1 cellular context compared by ENCODE assay signal in the genomic region with DNA sequence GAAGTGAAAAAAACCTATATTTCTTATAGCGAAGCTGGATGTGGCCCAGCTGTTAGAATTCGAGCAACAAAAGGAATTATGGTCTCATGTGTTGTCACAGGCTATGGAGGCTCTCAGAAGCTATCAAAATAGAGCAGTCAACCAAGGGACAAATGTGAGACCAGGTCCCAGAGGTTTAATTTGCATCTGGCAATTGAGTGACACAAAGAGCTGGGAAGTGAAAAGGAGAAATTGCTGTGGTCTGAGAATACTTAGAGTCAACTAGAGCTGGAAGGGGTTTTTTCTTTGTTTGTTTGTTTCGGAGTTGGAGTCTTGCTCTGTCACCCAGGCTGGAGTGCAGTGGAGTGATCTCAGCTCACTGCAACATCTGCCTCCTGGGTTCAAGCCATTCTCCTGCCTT.
TF ChIP-seq lines count a peak whose summit lies in the region.

No MANE protein-coding gene starts in this region.

TF ChIP-seq in GM23338, 12 proteins besides CTCF, POLR2A, EP300 and RAD21 (continued from another document):
- TF ChIP-seq, protein P1, sequence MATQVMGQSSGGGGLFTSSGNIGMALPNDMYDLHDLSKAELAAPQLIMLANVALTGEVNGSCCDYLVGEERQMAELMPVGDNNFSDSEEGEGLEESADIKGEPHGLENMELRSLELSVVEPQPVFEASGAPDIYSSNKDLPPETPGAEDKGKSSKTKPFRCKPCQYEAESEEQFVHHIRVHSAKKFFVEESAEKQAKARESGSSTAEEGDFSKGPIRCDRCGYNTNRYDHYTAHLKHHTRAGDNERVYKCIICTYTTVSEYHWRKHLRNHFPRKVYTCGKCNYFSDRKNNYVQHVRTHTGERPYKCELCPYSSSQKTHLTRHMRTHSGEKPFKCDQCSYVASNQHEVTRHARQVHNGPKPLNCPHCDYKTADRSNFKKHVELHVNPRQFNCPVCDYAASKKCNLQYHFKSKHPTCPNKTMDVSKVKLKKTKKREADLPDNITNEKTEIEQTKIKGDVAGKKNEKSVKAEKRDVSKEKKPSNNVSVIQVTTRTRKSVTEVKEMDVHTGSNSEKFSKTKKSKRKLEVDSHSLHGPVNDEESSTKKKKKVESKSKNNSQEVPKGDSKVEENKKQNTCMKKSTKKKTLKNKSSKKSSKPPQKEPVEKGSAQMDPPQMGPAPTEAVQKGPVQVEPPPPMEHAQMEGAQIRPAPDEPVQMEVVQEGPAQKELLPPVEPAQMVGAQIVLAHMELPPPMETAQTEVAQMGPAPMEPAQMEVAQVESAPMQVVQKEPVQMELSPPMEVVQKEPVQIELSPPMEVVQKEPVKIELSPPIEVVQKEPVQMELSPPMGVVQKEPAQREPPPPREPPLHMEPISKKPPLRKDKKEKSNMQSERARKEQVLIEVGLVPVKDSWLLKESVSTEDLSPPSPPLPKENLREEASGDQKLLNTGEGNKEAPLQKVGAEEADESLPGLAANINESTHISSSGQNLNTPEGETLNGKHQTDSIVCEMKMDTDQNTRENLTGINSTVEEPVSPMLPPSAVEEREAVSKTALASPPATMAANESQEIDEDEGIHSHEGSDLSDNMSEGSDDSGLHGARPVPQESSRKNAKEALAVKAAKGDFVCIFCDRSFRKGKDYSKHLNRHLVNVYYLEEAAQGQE (IDR thresholded peaks at IDR 0.05; ENCODE audit: unreplicated experiment): no peak
- TF ChIP-seq ZNF114 (CRISPR knock-in tag; IDR thresholded peaks at IDR 0.05) (no peak), EZH2 (IDR thresholded peaks at IDR 0.05; ENCODE audit: low read depth, unreplicated experiment) (no peak), JUNB (IDR thresholded peaks at IDR 0.05; ENCODE audit: unreplicated experiment) (no peak), ZNF331 (CRISPR knock-in tag; IDR thresholded peaks at IDR 0.05; ENCODE audit: low read depth) (no peak), NANOG (IDR thresholded peaks at IDR 0.05; ENCODE audit: borderline replicate concordance) (no peak), POLR2AphosphoS5 (IDR thresholded peaks at IDR 0.05; ENCODE audit: low read depth) (no peak)
- TF ChIP-seq, protein P2, sequence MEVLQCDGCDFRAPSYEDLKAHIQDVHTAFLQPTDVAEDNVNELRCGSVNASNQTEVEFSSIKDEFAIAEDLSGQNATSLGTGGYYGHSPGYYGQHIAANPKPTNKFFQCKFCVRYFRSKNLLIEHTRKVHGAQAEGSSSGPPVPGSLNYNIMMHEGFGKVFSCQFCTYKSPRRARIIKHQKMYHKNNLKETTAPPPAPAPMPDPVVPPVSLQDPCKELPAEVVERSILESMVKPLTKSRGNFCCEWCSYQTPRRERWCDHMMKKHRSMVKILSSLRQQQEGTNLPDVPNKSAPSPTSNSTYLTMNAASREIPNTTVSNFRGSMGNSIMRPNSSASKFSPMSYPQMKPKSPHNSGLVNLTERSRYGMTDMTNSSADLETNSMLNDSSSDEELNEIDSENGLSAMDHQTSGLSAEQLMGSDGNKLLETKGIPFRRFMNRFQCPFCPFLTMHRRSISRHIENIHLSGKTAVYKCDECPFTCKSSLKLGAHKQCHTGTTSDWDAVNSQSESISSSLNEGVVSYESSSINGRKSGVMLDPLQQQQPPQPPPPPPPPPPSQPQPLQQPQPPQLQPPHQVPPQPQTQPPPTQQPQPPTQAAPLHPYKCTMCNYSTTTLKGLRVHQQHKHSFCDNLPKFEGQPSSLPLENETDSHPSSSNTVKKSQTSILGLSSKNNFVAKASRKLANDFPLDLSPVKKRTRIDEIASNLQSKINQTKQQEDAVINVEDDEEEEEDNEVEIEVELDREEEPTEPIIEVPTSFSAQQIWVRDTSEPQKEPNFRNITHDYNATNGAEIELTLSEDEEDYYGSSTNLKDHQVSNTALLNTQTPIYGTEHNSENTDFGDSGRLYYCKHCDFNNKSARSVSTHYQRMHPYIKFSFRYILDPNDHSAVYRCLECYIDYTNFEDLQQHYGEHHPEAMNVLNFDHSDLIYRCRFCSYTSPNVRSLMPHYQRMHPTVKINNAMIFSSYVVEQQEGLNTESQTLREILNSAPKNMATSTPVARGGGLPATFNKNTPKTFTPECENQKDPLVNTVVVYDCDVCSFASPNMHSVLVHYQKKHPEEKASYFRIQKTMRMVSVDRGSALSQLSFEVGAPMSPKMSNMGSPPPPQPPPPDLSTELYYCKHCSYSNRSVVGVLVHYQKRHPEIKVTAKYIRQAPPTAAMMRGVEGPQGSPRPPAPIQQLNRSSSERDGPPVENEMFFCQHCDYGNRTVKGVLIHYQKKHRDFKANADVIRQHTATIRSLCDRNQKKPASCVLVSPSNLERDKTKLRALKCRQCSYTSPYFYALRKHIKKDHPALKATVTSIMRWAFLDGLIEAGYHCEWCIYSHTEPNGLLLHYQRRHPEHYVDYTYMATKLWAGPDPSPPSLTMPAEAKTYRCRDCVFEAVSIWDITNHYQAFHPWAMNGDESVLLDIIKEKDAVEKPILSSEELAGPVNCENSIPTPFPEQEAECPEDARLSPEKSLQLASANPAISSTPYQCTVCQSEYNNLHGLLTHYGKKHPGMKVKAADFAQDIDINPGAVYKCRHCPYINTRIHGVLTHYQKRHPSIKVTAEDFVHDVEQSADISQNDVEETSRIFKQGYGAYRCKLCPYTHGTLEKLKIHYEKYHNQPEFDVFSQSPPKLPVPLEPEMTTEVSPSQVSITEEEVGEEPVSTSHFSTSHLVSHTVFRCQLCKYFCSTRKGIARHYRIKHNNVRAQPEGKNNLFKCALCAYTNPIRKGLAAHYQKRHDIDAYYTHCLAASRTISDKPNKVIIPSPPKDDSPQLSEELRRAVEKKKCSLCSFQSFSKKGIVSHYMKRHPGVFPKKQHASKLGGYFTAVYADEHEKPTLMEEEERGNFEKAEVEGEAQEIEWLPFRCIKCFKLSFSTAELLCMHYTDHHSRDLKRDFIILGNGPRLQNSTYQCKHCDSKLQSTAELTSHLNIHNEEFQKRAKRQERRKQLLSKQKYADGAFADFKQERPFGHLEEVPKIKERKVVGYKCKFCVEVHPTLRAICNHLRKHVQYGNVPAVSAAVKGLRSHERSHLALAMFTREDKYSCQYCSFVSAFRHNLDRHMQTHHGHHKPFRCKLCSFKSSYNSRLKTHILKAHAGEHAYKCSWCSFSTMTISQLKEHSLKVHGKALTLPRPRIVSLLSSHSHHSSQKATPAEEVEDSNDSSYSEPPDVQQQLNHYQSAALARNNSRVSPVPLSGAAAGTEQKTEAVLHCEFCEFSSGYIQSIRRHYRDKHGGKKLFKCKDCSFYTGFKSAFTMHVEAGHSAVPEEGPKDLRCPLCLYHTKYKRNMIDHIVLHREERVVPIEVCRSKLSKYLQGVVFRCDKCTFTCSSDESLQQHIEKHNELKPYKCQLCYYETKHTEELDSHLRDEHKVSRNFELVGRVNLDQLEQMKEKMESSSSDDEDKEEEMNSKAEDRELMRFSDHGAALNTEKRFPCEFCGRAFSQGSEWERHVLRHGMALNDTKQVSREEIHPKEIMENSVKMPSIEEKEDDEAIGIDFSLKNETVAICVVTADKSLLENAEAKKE (CRISPR knock-in tag; IDR thresholded peaks at IDR 0.05): no peak
- TF ChIP-seq, protein P3, sequence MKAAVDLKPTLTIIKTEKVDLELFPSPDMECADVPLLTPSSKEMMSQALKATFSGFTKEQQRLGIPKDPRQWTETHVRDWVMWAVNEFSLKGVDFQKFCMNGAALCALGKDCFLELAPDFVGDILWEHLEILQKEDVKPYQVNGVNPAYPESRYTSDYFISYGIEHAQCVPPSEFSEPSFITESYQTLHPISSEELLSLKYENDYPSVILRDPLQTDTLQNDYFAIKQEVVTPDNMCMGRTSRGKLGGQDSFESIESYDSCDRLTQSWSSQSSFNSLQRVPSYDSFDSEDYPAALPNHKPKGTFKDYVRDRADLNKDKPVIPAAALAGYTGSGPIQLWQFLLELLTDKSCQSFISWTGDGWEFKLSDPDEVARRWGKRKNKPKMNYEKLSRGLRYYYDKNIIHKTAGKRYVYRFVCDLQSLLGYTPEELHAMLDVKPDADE (IDR thresholded peaks at IDR 0.05): no peak
